Comparison of ENCODE assay signal across 18 cellular contexts in the genomic region with DNA sequence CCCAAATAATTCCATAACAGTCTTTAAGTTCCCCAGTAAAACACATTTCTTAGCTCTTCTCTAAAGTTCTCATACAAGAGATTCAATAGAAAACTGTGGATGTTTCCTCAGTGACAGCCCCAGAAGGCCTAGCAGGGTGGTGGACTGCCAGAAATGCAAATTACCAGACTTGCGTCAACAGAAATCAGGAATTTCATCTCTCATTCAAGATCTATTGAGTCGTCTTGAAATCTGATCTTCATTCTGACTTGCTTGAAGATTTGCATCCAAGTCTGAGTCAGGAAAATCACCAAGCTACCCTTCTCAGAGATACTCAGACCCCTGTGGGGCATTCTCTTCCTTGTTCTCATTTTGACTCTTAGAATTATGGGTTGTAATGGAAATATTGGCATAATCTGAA.
DNase-seq lines count a peak whose midpoint lies in the region; ATAC-seq and TF ChIP-seq lines count a peak whose summit lies in the region.
"Had no signal": no experiment of that assay in that cellular context is flagged by ENCODE, and none has a peak within 500 bp of the region (broad histone marks: within the 10 kb centered on the region; RNA-seq: fewer than 3 reads in every experiment).

No MANE protein-coding gene starts in this region.

- peaks cover 6% of the 10 kb centered on the region for H3K27me3 ChIP-seq in adipocyte (replicated peaks; ENCODE audit: control insufficient read depth, insufficient read depth, low read length)
- H3K27me3 ChIP-seq: SJSA1 had no signal

- DNase-seq in adipocyte (ENCODE audit: low read depth), result peak; percentile 22
- DNase-seq in epithelial cell of esophagus (ENCODE audit: low read depth), result peak; percentile 5
- peak; percentile 3 for DNase-seq in fibroblast of villous mesenchyme (ENCODE audit: low read depth)
- peak; percentile 45 for DNase-seq in stromal cell of bone marrow (ENCODE audit: low read depth)
- DNase-seq in NCI-H1694 (lab: John Stamatoyannopoulos, UW), result no peak
- no peak for DNase-seq in activated CD4-positive, alpha-beta T cell treated with anti-CD3 and anti-CD28 coated beads, Interleukin-2, amount 50 U/mL, for 1 hour
- DNase-seq: ACHN, COR-L47, DMS 273 treated with DMSO at 0.1 percent for 48 hours, DND-41, H9, NCI-H1417 treated with DMSO at 0.1 percent for 48 hours, NCI-H1930, NCI-H226, NCI-H524 treated with DMSO at 0.1 percent for 48 hours, PC-9 had no signal

- H3K36me3 ChIP-seq in adipocyte (ENCODE audit: control insufficient read depth, insufficient read depth, low read length, severe bottlenecking), result no peaks in the 10 kb centered on the region
- H3K36me3 ChIP-seq: SJSA1 had no signal

- no peaks in the 10 kb centered on the region for H3K4me1 ChIP-seq in adipocyte (ENCODE audit: control insufficient read depth, insufficient read depth, low read length)
- H3K4me1 ChIP-seq: SJSA1 had no signal

- H3K9me3 ChIP-seq in adipocyte (ENCODE audit: control insufficient read depth, low read length), result peaks cover 6% of the 10 kb centered on the region
- H3K9me3 ChIP-seq: SJSA1 had no signal

- TF ChIP-seq CTCF in epithelial cell of esophagus (IDR thresholded peaks at IDR 0.05; ENCODE audit: insufficient read depth, low read depth, low read length, missing control alignments) (no peak), fibroblast of villous mesenchyme (IDR thresholded peaks at IDR 0.05; ENCODE audit: insufficient read depth, low read depth, low read length) (no peak)

- ATAC-seq in GM19351 (IDR thresholded peaks at IDR 0.05; ENCODE audit: unreplicated experiment), result no peak

- H3K9ac ChIP-seq in adipocyte (ENCODE audit: low read length), result no peak overlapping the region

- no peak overlapping the region for H3K4me3 ChIP-seq in adipocyte (ENCODE audit: low read length)
- H3K4me3 ChIP-seq in epithelial cell of esophagus (ENCODE audit: low read length), result no peak overlapping the region
- H3K4me3 ChIP-seq in fibroblast of villous mesenchyme (ENCODE audit: low read depth, low read length), result no peak overlapping the region
- H3K4me3 ChIP-seq: PC-9, SJSA1 had no signal

Comparison
In these comparisons a context has a peak if more than half of its experiments do, and no peak if none do; other contexts are left out.
1. DNase-seq: peak in adipocyte (single experiment), epithelial cell of esophagus (single experiment), fibroblast of villous mesenchyme (single experiment) and stromal cell of bone marrow (single experiment); none in NCI-H1694 (single experiment) and activated CD4-positive, alpha-beta T cell treated with anti-CD3 and anti-CD28 coated beads, Interleukin-2, amount 50 U/mL, for 1 hour (single experiment).